In the genomic region with DNA sequence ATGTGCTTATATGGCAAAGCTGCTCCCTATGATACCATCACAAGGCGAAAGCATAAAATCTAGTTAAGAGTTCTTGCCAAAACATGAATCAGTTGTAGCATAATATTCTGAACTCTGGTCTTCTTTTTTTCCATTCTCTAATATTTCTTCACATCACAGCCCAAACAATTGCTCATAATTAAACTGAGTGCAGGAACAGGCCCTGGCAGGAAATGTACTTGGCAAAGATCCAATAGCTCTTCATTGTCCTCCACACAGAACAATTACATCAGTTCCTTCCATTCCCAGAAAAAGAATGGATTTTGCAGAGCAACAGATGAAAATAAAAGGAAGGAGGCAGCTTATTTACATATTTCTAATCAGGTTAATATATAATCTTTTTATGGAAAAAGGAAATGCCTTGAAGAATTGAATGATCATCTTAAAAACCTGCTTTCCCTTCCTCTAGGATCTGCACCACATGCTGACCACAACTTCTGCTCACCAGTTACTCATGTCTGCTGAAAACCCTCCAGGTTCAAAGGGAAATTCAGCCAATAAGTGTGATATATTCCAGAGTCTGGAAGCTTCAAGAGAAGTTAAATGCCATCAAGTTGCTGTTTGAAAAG, we compare ENCODE assay signal across 8 cellular contexts.
DNase-seq lines count a peak whose midpoint lies in the region; ATAC-seq, FAIRE-seq and TF ChIP-seq lines count a peak whose summit lies in the region.

No MANE protein-coding gene starts in this region.

- ATAC-seq in GM18907 (IDR thresholded peaks at IDR 0.05; ENCODE audit: unreplicated experiment): peak; percentile 87
- ATAC-seq in HG03159 (IDR thresholded peaks at IDR 0.05; ENCODE audit: unreplicated experiment): peak; percentile 85
- ATAC-seq in lower lobe of right lung: peak; percentile 68 to 78

- peak overlapping the region; percentile 72 for H3K27ac ChIP-seq in lower lobe of right lung

- H3K27me3 Mint-ChIP-seq in glutamatergic neuron (ENCODE audit: unreplicated experiment): peaks cover 2% of the 10 kb centered on the region

- no peaks in the 10 kb centered on the region for H3K9me3 ChIP-seq in lower lobe of right lung

- no peaks in the 10 kb centered on the region for H3K4me1 Mint-ChIP-seq in glutamatergic neuron (ENCODE audit: low read depth, unreplicated experiment)

- FAIRE-seq in bronchial epithelial cell (lab: Jason Lieb, UNC): no peak

- no peak overlapping the region for H3K4me3 Mint-ChIP-seq in glutamatergic neuron (ENCODE audit: unreplicated experiment)

- H3K27me3 ChIP-seq in bronchial epithelial cell (ENCODE audit: control insufficient read depth, insufficient read depth, low read length) (no peaks in the 10 kb centered on the region), lower lobe of right lung (ENCODE audit: low read depth) (no peaks in the 10 kb centered on the region)

- intact Hi-C loops in lower lobe of right lung (cut with DNase I): no loop called here

- H3K36me3 Mint-ChIP-seq in glutamatergic neuron (ENCODE audit: unreplicated experiment): no peaks in the 10 kb centered on the region

- H3K9me3 Mint-ChIP-seq in glutamatergic neuron (ENCODE audit: unreplicated experiment): no peaks in the 10 kb centered on the region

- peak; percentile 88 for DNase-seq in NCI-H345 treated with DMSO at 0.1 percent for 48 hours (lab: John Stamatoyannopoulos, UW; ENCODE audit: unreplicated experiment)
- peak; percentile 97 for DNase-seq in bronchial epithelial cell (ENCODE audit: low read depth)
- no peak for DNase-seq in lower lobe of right lung
- DNase-seq in glutamatergic neuron: no peak
- DNase-seq in T-helper 9 cell: no peak
- DNase-seq in cortex of kidney (lab: John Stamatoyannopoulos, UW): no peak

- no peak for TF ChIP-seq CTCF in bronchial epithelial cell (IDR thresholded peaks at IDR 0.05; ENCODE audit: insufficient read depth, low read length, severe bottlenecking)
- no peak for TF ChIP-seq CTCF in lower lobe of right lung (IDR thresholded peaks at IDR 0.05)
- no peak for TF ChIP-seq CTCF in glutamatergic neuron (IDR thresholded peaks at IDR 0.05; ENCODE audit: partially characterized antibody, unreplicated experiment)

- H3K27ac Mint-ChIP-seq in glutamatergic neuron (ENCODE audit: unreplicated experiment): no peak overlapping the region

- H3K4me3 ChIP-seq in bronchial epithelial cell (ENCODE audit: low read depth, low read length) (peak overlapping the region; percentile 2), lower lobe of right lung (no peak overlapping the region)

- peaks cover 46% of the 10 kb centered on the region for H3K4me1 ChIP-seq in lower lobe of right lung

- no peaks in the 10 kb centered on the region for H3K36me3 ChIP-seq in bronchial epithelial cell (ENCODE audit: control insufficient read depth, insufficient read depth, low read length)
- no peaks in the 10 kb centered on the region for H3K36me3 ChIP-seq in lower lobe of right lung

Comparison
In these comparisons a context has a peak if more than half of its experiments do, and no peak if none do; other contexts are left out.
1. DNase-seq: peak in NCI-H345 treated with DMSO at 0.1 percent for 48 hours (single experiment) and bronchial epithelial cell (single experiment); none in lower lobe of right lung (single experiment), glutamatergic neuron (single experiment), T-helper 9 cell (single experiment) and cortex of kidney (single experiment).
2. Peak in every context shown above with its lines, with median percentiles within 50 percentile points of each other: ATAC-seq.